In genomic region chr4:132227349-132228165, GRCh38 we compare ENCODE assay signal across 8 cellular contexts.
A peak's percentile ranks its signal among the peaks of the same experiment; 100 is the strongest.
DNase-seq lines count a peak whose midpoint lies in the region; ATAC-seq and FAIRE-seq lines count a peak whose summit lies in the region.

No MANE protein-coding gene starts in this region.

- no peak overlapping the region for H3K4me3 Mint-ChIP-seq in activated naive CD8-positive, alpha-beta T cell treated with anti-CD3 and anti-CD28 coated beads for 36 hours

- no peaks in the 10 kb centered on the region for H3K27me3 Mint-ChIP-seq in activated naive CD8-positive, alpha-beta T cell treated with anti-CD3 and anti-CD28 coated beads for 36 hours

- H3K4me1 Mint-ChIP-seq in activated naive CD8-positive, alpha-beta T cell treated with anti-CD3 and anti-CD28 coated beads for 36 hours: no peaks in the 10 kb centered on the region

- H3K9me3 Mint-ChIP-seq in activated naive CD8-positive, alpha-beta T cell treated with anti-CD3 and anti-CD28 coated beads for 36 hours: peaks cover 4% of the 10 kb centered on the region

- peak; percentile 80 for FAIRE-seq in HTR-8/SVneo (lab: Jason Lieb, UNC)

- DNase-seq in ELF-1 (ENCODE audit: low read depth, low spot score) (peak; percentile 85), HTR-8/SVneo (ENCODE audit: insufficient read length, low spot score) (no peak), lung microvascular endothelial cell (ENCODE audit: low read depth in 2 of 2) (peak; percentile 3 to 35), D341Med (ENCODE audit: low spot score) (no peak), NCI-H510A (lab: John Stamatoyannopoulos, UW) (no peak)
- DNase-seq in activated naive CD8-positive, alpha-beta T cell treated with anti-CD3 and anti-CD28 coated beads for 36 hours: peak; percentile 6

- ATAC-seq in GM19455 (IDR thresholded peaks at IDR 0.05; ENCODE audit: unreplicated experiment) (no peak), GM21528 (IDR thresholded peaks at IDR 0.05; ENCODE audit: low FRiP score, unreplicated experiment) (no peak)

- no peak overlapping the region for H3K27ac Mint-ChIP-seq in activated naive CD8-positive, alpha-beta T cell treated with anti-CD3 and anti-CD28 coated beads for 36 hours

- H3K36me3 Mint-ChIP-seq in activated naive CD8-positive, alpha-beta T cell treated with anti-CD3 and anti-CD28 coated beads for 36 hours: no peaks in the 10 kb centered on the region

Comparison
In these comparisons a context has a peak if more than half of its experiments do, and no peak if none do; other contexts are left out.
1. DNase-seq: peak in ELF-1 (single experiment), activated naive CD8-positive, alpha-beta T cell treated with anti-CD3 and anti-CD28 coated beads for 36 hours (single experiment) and lung microvascular endothelial cell (2 of 2); none in HTR-8/SVneo (single experiment), D341Med (single experiment) and NCI-H510A (single experiment).